In genomic region chr12:34296143-34297041, GRCh38 we compare ENCODE assay signal across 30 cellular contexts.
DNase-seq lines count a peak whose midpoint lies in the region; ATAC-seq, FAIRE-seq and TF ChIP-seq lines count a peak whose summit lies in the region.
"Had no signal": no experiment of that assay in that cellular context is flagged by ENCODE, and none has a peak within 500 bp of the region (broad histone marks: within the 10 kb centered on the region; RNA-seq: fewer than 3 reads in every experiment).

No MANE protein-coding gene starts in this region.

- POLR2A ChIA-PET in WTC11 (lab: Charles Lee): no interaction called here

- peaks cover 99% of the 10 kb centered on the region for H3K36me3 Mint-ChIP-seq in WTC11
- no peaks in the 10 kb centered on the region for H3K36me3 Mint-ChIP-seq in activated T-helper 17 cell treated with anti-CD3 and anti-CD28 coated beads, Interleukin-2, amount 50 U/mL, for 72 hours (ENCODE audit: low read depth)

- no peaks in the 10 kb centered on the region for H3K9me3 ChIP-seq in psoas muscle

- peaks cover 82% of the 10 kb centered on the region for H3K9me3 Mint-ChIP-seq in WTC11
- peaks cover 33% of the 10 kb centered on the region for H3K9me3 Mint-ChIP-seq in activated T-helper 17 cell treated with anti-CD3 and anti-CD28 coated beads, Interleukin-2, amount 50 U/mL, for 72 hours

- H3K27ac Mint-ChIP-seq in WTC11: no peak overlapping the region
- H3K27ac Mint-ChIP-seq in activated T-helper 17 cell treated with anti-CD3 and anti-CD28 coated beads, Interleukin-2, amount 50 U/mL, for 72 hours: no peak overlapping the region
- H3K27ac Mint-ChIP-seq: activated CD8-positive, alpha-beta T cell treated with anti-CD3 and anti-CD28 coated beads, Interleukin-2, amount 10 ng/mL, durations not matched to agents 7 days and 5 days; activated naive CD8-positive, alpha-beta T cell treated with anti-CD3 and anti-CD28 coated beads, Interleukin-2, amount 50 U/mL, for 24 hours; HFFc6; T-helper 2 cell treated with Interferon-gamma antibody and Interleukin-4, amounts not matched to agents 5 μg/mL and 100 μg/mL, for 36 hours had no signal

- H3K4me3 ChIP-seq in NB4 (ENCODE audit: low read depth, low read length): no peak overlapping the region
- no peak overlapping the region for H3K4me3 ChIP-seq in psoas muscle

- TF ChIP-seq CTCF in NB4 (IDR thresholded peaks at IDR 0.05; ENCODE audit: low read depth, low read length) (peak; percentile 1), WTC11 (IDR thresholded peaks at IDR 0.05) (no peak), psoas muscle (IDR thresholded peaks at IDR 0.05) (no peak)

- H3K36me3 ChIP-seq in psoas muscle (ENCODE audit: insufficient read depth in 1 of 2, low read depth in 1 of 2): no peaks in the 10 kb centered on the region

- no peak overlapping the region for H3K27ac ChIP-seq in psoas muscle
- H3K27ac ChIP-seq: C4-2B had no signal

- H3K27me3 ChIP-seq in psoas muscle (ENCODE audit: insufficient read depth in 3 of 3, low read length in 2 of 3): peaks cover 0 to 2% (median 0%) of the 10 kb centered on the region in 3 donors

- CTCF ChIA-PET in WTC11 (lab: Charles Lee): no interaction called here

- H3K4me3 Mint-ChIP-seq in WTC11: no peak overlapping the region
- H3K4me3 Mint-ChIP-seq in activated T-helper 17 cell treated with anti-CD3 and anti-CD28 coated beads, Interleukin-2, amount 50 U/mL, for 72 hours: no peak overlapping the region
- H3K4me3 Mint-ChIP-seq: activated CD8-positive, alpha-beta T cell treated with anti-CD3 and anti-CD28 coated beads, Interleukin-2, amount 10 ng/mL, durations not matched to agents 7 days and 5 days; activated naive CD8-positive, alpha-beta T cell treated with anti-CD3 and anti-CD28 coated beads, Interleukin-2, amount 50 U/mL, for 24 hours; central memory CD8-positive, alpha-beta T cell; HFFc6; T-helper 2 cell treated with Interferon-gamma antibody and Interleukin-4, amounts not matched to agents 5 μg/mL and 100 μg/mL, for 36 hours had no signal

- no peaks in the 10 kb centered on the region for H3K4me1 Mint-ChIP-seq in WTC11
- H3K4me1 Mint-ChIP-seq in activated T-helper 17 cell treated with anti-CD3 and anti-CD28 coated beads, Interleukin-2, amount 50 U/mL, for 72 hours: no peaks in the 10 kb centered on the region
- H3K4me1 Mint-ChIP-seq: activated naive CD8-positive, alpha-beta T cell treated with anti-CD3 and anti-CD28 coated beads, Interleukin-2, amount 50 U/mL, for 24 hours; central memory CD8-positive, alpha-beta T cell had no signal

- DNase-seq in NB4 (ENCODE audit: low read depth) (no peak), WTC11 (ENCODE audit: low spot score) (peak; percentile 1), left ventricle myocardium superior (peak; percentile 7), psoas muscle (peak; percentile 5 to 9), GM12892 (ENCODE audit: insufficient read length) (no peak)
- DNase-seq: activated CD4-positive, alpha-beta T cell treated with anti-CD3 and anti-CD28 coated beads for 4 hours; activated CD8-positive, alpha-beta T cell treated with anti-CD3 and anti-CD28 coated beads, Interleukin-2, amount 10 ng/mL, durations not matched to agents 7 days and 5 days; activated gamma-delta T cell treated with Interleukin-2 at 50 U/mL for 16 hours; activated naive CD8-positive, alpha-beta T cell treated with anti-CD3 and anti-CD28 coated beads, Interleukin-2, amount 50 U/mL, for 24 hours; activated T-cell treated with anti-CD3 and anti-CD28 coated beads for 4 hours; dermis blood vessel endothelial cell; DMS79; foreskin melanocyte; GDM1; HFFc6; mesenchymal stem cell; NCI-H1436 treated with DMSO at 0.1 percent for 48 hours; NCI-H2081 treated with DMSO at 0.1 percent for 48 hours; NCI-H2227 treated with DMSO at 0.1 percent for 48 hours; NCI-H526; SHP77; stimulated activated naive CD4-positive, alpha-beta T cell had no signal

- intact Hi-C loops in left ventricle myocardium superior (cut with micrococcal nuclease): no loop called here
- intact Hi-C loops in psoas muscle (cut with DNase I): no loop called here

- TF ChIP-seq POLR2A in NB4 (IDR thresholded peaks at IDR 0.05; ENCODE audit: extremely low read depth, insufficient read length) (no peak), GM12892 (IDR thresholded peaks at IDR 0.05; ENCODE audit: low read depth, low read length) (no peak)

- ATAC-seq in WTC11 (no peak), left ventricle myocardium superior (no peak), psoas muscle (no peak), GM19023 (IDR thresholded peaks at IDR 0.05; ENCODE audit: unreplicated experiment) (no peak), GM18868 (IDR thresholded peaks at IDR 0.05; ENCODE audit: unreplicated experiment) (no peak)
- no peak for ATAC-seq in activated T-helper 17 cell treated with anti-CD3 and anti-CD28 coated beads, Interleukin-2, amount 50 U/mL, for 72 hours (replicated peaks)
- ATAC-seq: activated CD8-positive, alpha-beta T cell treated with anti-CD3 and anti-CD28 coated beads, Interleukin-2, amount 10 ng/mL, durations not matched to agents 7 days and 5 days; activated naive CD8-positive, alpha-beta T cell treated with anti-CD3 and anti-CD28 coated beads, Interleukin-2, amount 50 U/mL, for 24 hours had no signal

- WGBS in psoas muscle, 3 donors: 72 to 75% (median 75%) methylated on average over 30 of the region's 30 CpGs

- peaks cover 42% of the 10 kb centered on the region for H3K27me3 Mint-ChIP-seq in WTC11 (ENCODE audit: low read depth)
- H3K27me3 Mint-ChIP-seq in activated T-helper 17 cell treated with anti-CD3 and anti-CD28 coated beads, Interleukin-2, amount 50 U/mL, for 72 hours: no peaks in the 10 kb centered on the region
- H3K27me3 Mint-ChIP-seq: activated naive CD8-positive, alpha-beta T cell treated with anti-CD3 and anti-CD28 coated beads, Interleukin-2, amount 50 U/mL, for 24 hours had no signal

- FAIRE-seq in GM12892 (lab: Jason Lieb, UNC): no peak
- FAIRE-seq: H1 had no signal

- H3K4me1 ChIP-seq in psoas muscle: no peaks in the 10 kb centered on the region
- H3K4me1 ChIP-seq: Caco-2 had no signal

TF ChIP-seq in WTC11, 78 proteins besides CTCF, POLR2A, EP300 and RAD21 (continues in another document):
- TF ChIP-seq ZNF396 (CRISPR knock-in tag; IDR thresholded peaks at IDR 0.05; ENCODE audit: borderline replicate concordance): no peak
- no peak for TF ChIP-seq ZNF138 (CRISPR knock-in tag; conservative IDR thresholded peaks at IDR 0.05)
- no peak for TF ChIP-seq PREB (CRISPR knock-in tag; IDR thresholded peaks at IDR 0.05; ENCODE audit: borderline replicate concordance)
- no peak for TF ChIP-seq ZNF425 (CRISPR knock-in tag; conservative IDR thresholded peaks at IDR 0.05)
- no peak for TF ChIP-seq CREM (CRISPR knock-in tag; IDR thresholded peaks at IDR 0.05)
- no peak for TF ChIP-seq USF1 (CRISPR knock-in tag; IDR thresholded peaks at IDR 0.05)
- no peak for TF ChIP-seq ZNF671 (CRISPR knock-in tag; IDR thresholded peaks at IDR 0.05)
- no peak for TF ChIP-seq TCF7 (CRISPR knock-in tag; IDR thresholded peaks at IDR 0.05; ENCODE audit: low read depth)
- TF ChIP-seq SOX15 (CRISPR knock-in tag; IDR thresholded peaks at IDR 0.05): no peak
- TF ChIP-seq ZNF416 (CRISPR knock-in tag; IDR thresholded peaks at IDR 0.05): no peak
- no peak for TF ChIP-seq ETV6 (CRISPR knock-in tag; IDR thresholded peaks at IDR 0.05)
- TF ChIP-seq USF2 (CRISPR knock-in tag; IDR thresholded peaks at IDR 0.05): no peak
- TF ChIP-seq TEAD1 (CRISPR knock-in tag; IDR thresholded peaks at IDR 0.05): no peak
- no peak for TF ChIP-seq CBFB (CRISPR knock-in tag; IDR thresholded peaks at IDR 0.05; ENCODE audit: low read depth)

Comparison
In these comparisons a context has a peak if more than half of its experiments do, and no peak if none do; other contexts are left out.
1. DNase-seq: peak in WTC11 (single experiment), left ventricle myocardium superior (single experiment) and psoas muscle (2 of 2); none in NB4 (single experiment) and GM12892 (single experiment).